ENCODE assay signal across 21 cellular contexts in the genomic region with DNA sequence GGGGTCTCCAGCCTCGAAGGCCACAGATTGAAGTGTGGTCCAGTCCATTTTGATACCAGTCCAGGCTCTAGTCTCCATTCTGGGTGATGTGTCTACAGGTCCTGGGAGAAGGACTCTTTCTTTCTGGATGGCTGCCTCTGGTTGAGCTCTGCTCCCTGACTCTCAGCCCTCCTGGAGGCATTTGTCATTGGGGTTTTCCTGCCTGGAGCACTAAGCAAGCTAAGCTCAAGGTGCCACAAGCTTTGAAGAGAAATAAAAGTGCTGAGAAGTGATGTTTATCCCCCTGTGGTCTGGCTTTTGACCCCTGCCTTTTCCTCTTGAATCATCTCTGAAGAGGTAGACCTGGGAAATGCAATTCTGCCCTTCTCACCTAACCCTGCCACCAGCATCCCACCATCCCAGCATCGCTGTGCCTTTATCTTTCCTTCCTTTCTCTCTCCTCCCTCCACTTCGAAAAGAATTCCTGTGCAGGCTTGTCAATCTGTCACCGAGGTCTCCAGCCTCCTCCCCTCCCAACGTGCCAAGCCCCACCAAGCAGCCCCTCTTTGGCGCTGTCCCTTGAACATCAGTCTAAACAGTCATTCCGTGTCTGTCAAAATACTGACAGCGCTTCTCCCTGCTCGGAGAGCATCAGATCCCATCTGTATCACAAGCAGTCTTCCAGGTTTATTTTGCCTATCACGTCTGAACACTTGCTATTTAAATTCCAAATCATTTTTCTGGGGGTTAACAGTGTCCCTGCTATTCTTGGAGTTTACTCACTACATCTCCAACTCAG.
"Had no signal": no experiment of that assay in that cellular context is flagged by ENCODE, and none has a peak within 500 bp of the region (broad histone marks: within the 10 kb centered on the region; RNA-seq: fewer than 3 reads in every experiment).

No MANE protein-coding gene starts in this region.

- DNase-seq: Kasumi-1, MV-4-11, NCI-H1048, NCI-H1105, NCI-H1417, NCI-H1436 treated with DMSO at 0.1 percent for 48 hours, NCI-H1694, NCI-H187 treated with DMSO at 0.1 percent for 48 hours, NCI-H2029 treated with DMSO at 0.1 percent for 48 hours, NCI-H2171, NCI-H226, NCI-H446, NCI-H510A, NCI-H524 treated with DMSO at 0.1 percent for 48 hours, NCI-H69, NCI-H774, SHP77, SK-N-SH had no signal

- H3K4me3 Mint-ChIP-seq: IgD-negative memory B cell had no signal

- FAIRE-seq: HTR-8/SVneo, K562 had no signal

- H3K4me3 ChIP-seq: K562 had no signal
